ENCODE assay signal across 8 cellular contexts in the genomic region with DNA sequence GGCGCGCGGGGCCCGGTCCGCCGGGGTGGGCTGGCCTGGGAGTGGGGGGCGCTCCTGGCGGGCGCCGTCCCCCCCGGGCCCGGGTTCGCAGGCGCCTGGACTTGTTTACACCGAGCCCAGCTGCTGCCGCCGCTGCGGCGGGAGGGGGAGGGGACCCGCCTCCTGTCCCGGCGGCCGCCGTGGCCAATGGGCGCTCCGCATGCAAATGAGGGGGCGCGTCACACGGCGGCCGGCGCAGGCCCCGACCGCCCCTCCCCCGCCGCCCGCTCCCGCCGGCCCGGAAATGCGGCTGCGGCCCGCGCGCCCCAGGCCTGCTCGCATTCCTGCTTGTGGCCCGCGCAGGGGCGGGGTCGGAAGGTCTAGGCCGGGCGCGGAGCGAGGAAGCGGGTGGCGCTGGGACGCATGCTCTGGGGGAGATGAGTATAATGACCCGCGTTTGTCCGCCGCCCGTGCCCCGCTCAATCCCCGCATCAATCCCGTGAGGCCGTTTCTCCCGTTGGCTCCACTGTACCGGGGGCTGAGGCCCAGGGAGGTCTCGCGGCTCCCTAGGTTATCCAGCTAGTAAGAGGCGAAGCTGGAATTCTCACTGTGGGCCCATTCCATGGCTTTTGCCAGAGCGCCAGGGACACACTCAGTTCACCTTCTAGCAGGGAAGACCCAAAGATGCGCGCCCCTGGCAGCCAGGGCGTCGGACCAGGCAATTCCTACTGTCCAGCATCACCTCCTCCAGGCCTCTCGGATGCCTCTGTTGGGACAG. TPM values are rescaled to one million over a fixed set of nuclear protein-coding genes. Genes with fewer than 3 reads are reported as not detected.
DNase-seq lines count a peak whose midpoint lies in the region; ATAC-seq and TF ChIP-seq lines count a peak whose summit lies in the region.

A gene with protein sequence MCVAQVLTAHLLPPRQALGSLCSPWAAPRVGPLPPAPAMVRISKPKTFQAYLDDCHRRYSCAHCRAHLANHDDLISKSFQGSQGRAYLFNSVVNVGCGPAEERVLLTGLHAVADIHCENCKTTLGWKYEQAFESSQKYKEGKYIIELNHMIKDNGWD (minus strand): TSS at position 109 of the 757 bp plus-strand sequence. CDS start 731 bp downstream, outside the sequence.

- DNase-seq in GM13976 (ENCODE audit: low spot score) (peak; percentile 98), NCI-H69 (lab: John Stamatoyannopoulos, UW) (peak; percentile 98), ecto neural progenitor cell (ENCODE audit: low spot score) (peak; percentile 96), lower leg skin (ENCODE audit: low spot score in 2 of 2) (peak; percentile 89 to 97)
- peak; percentile 91 for DNase-seq in activated CD8-positive, alpha-beta memory T cell treated with anti-CD3 and anti-CD28 coated beads for 24 hours
- peak; percentile 87 for DNase-seq in stimulated activated CD4-positive, alpha-beta T cell treated with anti-CD3 and anti-CD28 coated beads, Interleukin-4, amount 100 ng/mL, for 24 hours

- peak within 1 kb of the TSS; percentile 92 for H3K4me3 ChIP-seq in lower leg skin (ENCODE audit: low read depth, poor library complexity, severe bottlenecking)

- TF ChIP-seq POLR2A in lower leg skin (IDR thresholded peaks at IDR 0.05) = no peak

- 11 to 31% methylated on average over 19 to 65 of the region's 77 CpGs for WGBS in lower leg skin, 2 donors

- peak; percentile 38 for ATAC-seq in HG03064 (IDR thresholded peaks at IDR 0.05; ENCODE audit: low read depth, unreplicated experiment)
- no peak for ATAC-seq in GM18858 (IDR thresholded peaks at IDR 0.05; ENCODE audit: unreplicated experiment)

- in situ Hi-C loops in GM13976 (cut with MboI; ENCODE audit: low sequenced_read_pairs, unreplicated experiment) = no loop called here

- intact Hi-C loops in lower leg skin (cut with DNase I; ENCODE audit: low total_unique reads) = no loop called here

- TF ChIP-seq CTCF in GM13976 (IDR thresholded peaks at IDR 0.05; ENCODE audit: borderline replicate concordance, control extremely low read depth, extremely low read depth, insufficient read depth, missing control alignments) (no peak), lower leg skin (IDR thresholded peaks at IDR 0.05) (no peak)

RNA-seq across cellular contexts. Expression of the gene that starts here (rescaled TPM):
- total RNA-seq in lower leg skin = 100 to 1,000 TPM; 185 to 351 (median 229) TPM
